ENCODE assay signal across 25 cellular contexts in genomic region chr3:115562636-115563267, GRCh38.
"Had no signal": no experiment of that assay in that cellular context is flagged by ENCODE, and none has a peak within 500 bp of the region (broad histone marks: within the 10 kb centered on the region; RNA-seq: fewer than 3 reads in every experiment).

No MANE protein-coding gene starts in this region.

- H3K27me3 ChIP-seq: ascending aorta, cardiac muscle cell, gastroesophageal sphincter, hepatocyte, neural progenitor cell, uterus had no signal

- H3K4me3 Mint-ChIP-seq: activated B cell treated with CpG ODN at 0.5 μM for 24 hours; activated naive CD8-positive, alpha-beta T cell; brain; naive B cell; neural progenitor cell; T-helper 2 cell treated with Interferon-gamma antibody and Interleukin-4, amounts not matched to agents 5 μg/mL and 100 μg/mL, for 36 hours; type B pancreatic cell had no signal

- H3K27ac Mint-ChIP-seq: activated B cell treated with CpG ODN at 0.5 μM for 24 hours; activated naive CD8-positive, alpha-beta T cell; brain; naive B cell; neural progenitor cell; T-helper 2 cell treated with Interferon-gamma antibody and Interleukin-4, amounts not matched to agents 5 μg/mL and 100 μg/mL, for 36 hours; type B pancreatic cell had no signal

- H3K27me3 Mint-ChIP-seq: brain, type B pancreatic cell had no signal

- H3K36me3 Mint-ChIP-seq: activated naive CD8-positive, alpha-beta T cell; brain; naive B cell; neural progenitor cell; type B pancreatic cell had no signal

- FAIRE-seq: endothelial cell of umbilical vein, kidney had no signal

- H3K36me3 ChIP-seq: ascending aorta, cardiac muscle cell, gastroesophageal sphincter, neural progenitor cell, uterus had no signal

- H3K9me3 Mint-ChIP-seq: activated B cell treated with CpG ODN at 0.5 μM for 24 hours; brain; neural progenitor cell; T-helper 2 cell treated with Interferon-gamma antibody and Interleukin-4, amounts not matched to agents 5 μg/mL and 100 μg/mL, for 36 hours; type B pancreatic cell had no signal

- ATAC-seq: gastroesophageal sphincter, left colon, right cardiac atrium had no signal

- H3K9me3 ChIP-seq: ascending aorta, gastroesophageal sphincter, uterus had no signal

- H3K4me1 ChIP-seq: ascending aorta, gastroesophageal sphincter, neural progenitor cell, uterus had no signal

- H3K27ac ChIP-seq: ascending aorta, cardiac muscle cell, gastroesophageal sphincter, hepatocyte, neural progenitor cell, uterus had no signal

- H3K4me3 ChIP-seq: ascending aorta, cardiac muscle cell, gastroesophageal sphincter, hepatocyte, neural progenitor cell, uterus had no signal

- H3K4me1 Mint-ChIP-seq: activated B cell treated with CpG ODN at 0.5 μM for 24 hours, naive B cell had no signal

- DNase-seq: activated B cell treated with CpG ODN at 0.5 μM for 24 hours; activated CD4-positive, alpha-beta T cell treated with anti-CD3 and anti-CD28 coated beads, Interleukin-2, amount 50 U/mL, for 4 hours; activated effector memory CD4-positive, alpha-beta T cell treated with Interleukin-2 at 50 U/mL for 16 hours; activated naive CD4-positive, alpha-beta T cell treated with Interleukin-2 at 50 U/mL for 16 hours; activated T-cell treated with anti-CD3 and anti-CD28 coated beads, Interleukin-2, amount 50 U/mL, for 48 hours; cortex of kidney; kidney; left colon; mammary epithelial cell; naive B cell; right cardiac atrium; stimulated activated CD4-positive, alpha-beta T cell treated with anti-CD3 and anti-CD28 coated beads, Interleukin-15, amount 100 ng/mL, for 24 hours; stimulated activated CD4-positive, alpha-beta T cell treated with anti-CD3 and anti-CD28 coated beads, Interleukin-2, amount 100 ng/mL, for 24 hours; stimulated activated naive CD4-positive, alpha-beta T cell treated with Interleukin-2 at 50 U/mL for 16 hours; uterus had no signal
